8 cellular contexts compared by ENCODE assay signal in genomic region chr12:26748741-26749431, GRCh38.
DNase-seq lines count a peak whose midpoint lies in the region; ATAC-seq and TF ChIP-seq lines count a peak whose summit lies in the region.

No MANE protein-coding gene starts in this region.

- POLR2A ChIA-PET in activated CD8-positive, alpha-beta T cell treated with anti-CD3 and anti-CD28 coated beads, Interleukin-2, amount 10 ng/mL, durations not matched to agents 7 days and 5 days (lab: Charles Lee): interaction anchor here (1.5 kb wide), 1 partner anchor 84 kb away, joined by 5 read pairs; the partner anchor contains the start of gene ITPR2

- no peak overlapping the region for H3K4me3 ChIP-seq in Peyer's patch

- ATAC-seq in GM18870 (IDR thresholded peaks at IDR 0.05; ENCODE audit: unreplicated experiment): peak; percentile 48
- peak; percentile 48 for ATAC-seq in HG02938 (IDR thresholded peaks at IDR 0.05; ENCODE audit: unreplicated experiment)
- ATAC-seq in activated CD8-positive, alpha-beta T cell treated with anti-CD3 and anti-CD28 coated beads, Interleukin-2, amount 10 ng/mL, durations not matched to agents 7 days and 5 days: peak; percentile 50
- no peak for ATAC-seq in Right ventricle myocardium superior (ENCODE audit: poor library complexity)

- DNase-seq in activated CD8-positive, alpha-beta T cell treated with anti-CD3 and anti-CD28 coated beads, Interleukin-2, amount 10 ng/mL, durations not matched to agents 7 days and 5 days: no peak
- DNase-seq in non-pigmented ciliary epithelial cell (ENCODE audit: low read depth) (peak; percentile 44), Right ventricle myocardium superior (no peak), Peyer's patch (no peak), medulla oblongata (ENCODE audit: extremely low spot score) (no peak), NCI-H1417 (lab: John Stamatoyannopoulos, UW) (no peak)

- peaks cover 16% of the 10 kb centered on the region for H3K36me3 Mint-ChIP-seq in activated CD8-positive, alpha-beta T cell treated with anti-CD3 and anti-CD28 coated beads, Interleukin-2, amount 10 ng/mL, durations not matched to agents 7 days and 5 days (ENCODE audit: low read depth)

- intact Hi-C loops in Right ventricle myocardium superior (cut with DNase I): no loop called here

- no peak for TF ChIP-seq POLR2A in Peyer's patch (IDR thresholded peaks at IDR 0.05)

- H3K4me1 ChIP-seq in Peyer's patch: peaks cover 0 to 17% (median 6%) of the 10 kb centered on the region in 4 donors

- no peaks in the 10 kb centered on the region for H3K27me3 Mint-ChIP-seq in activated CD8-positive, alpha-beta T cell treated with anti-CD3 and anti-CD28 coated beads, Interleukin-2, amount 10 ng/mL, durations not matched to agents 7 days and 5 days (ENCODE audit: low read depth)

- CTCF ChIA-PET in activated CD8-positive, alpha-beta T cell treated with anti-CD3 and anti-CD28 coated beads, Interleukin-2, amount 10 ng/mL, durations not matched to agents 7 days and 5 days (lab: Charles Lee): interaction anchor here (0.9 to 2.2 kb wide), 7 partner anchors 9 to 266 kb away, joined by 3 to 5 read pairs (median 3); partner anchors contain the start of gene ITPR2

- peak overlapping the region; percentile 40 for H3K4me3 Mint-ChIP-seq in activated CD8-positive, alpha-beta T cell treated with anti-CD3 and anti-CD28 coated beads, Interleukin-2, amount 10 ng/mL, durations not matched to agents 7 days and 5 days

- no peak for TF ChIP-seq CTCF in Peyer's patch (IDR thresholded peaks at IDR 0.05)

- H3K27ac Mint-ChIP-seq in activated CD8-positive, alpha-beta T cell treated with anti-CD3 and anti-CD28 coated beads, Interleukin-2, amount 10 ng/mL, durations not matched to agents 7 days and 5 days: peak overlapping the region; percentile 82

- H3K9me3 Mint-ChIP-seq in activated CD8-positive, alpha-beta T cell treated with anti-CD3 and anti-CD28 coated beads, Interleukin-2, amount 10 ng/mL, durations not matched to agents 7 days and 5 days (ENCODE audit: insufficient read depth): peaks cover 10% of the 10 kb centered on the region

- H3K36me3 ChIP-seq in Peyer's patch: no peaks in the 10 kb centered on the region

- H3K27ac ChIP-seq in Peyer's patch: no peak overlapping the region

- no peaks in the 10 kb centered on the region for H3K9me3 ChIP-seq in Peyer's patch

- no peaks in the 10 kb centered on the region for H3K27me3 ChIP-seq in Peyer's patch

- peaks cover 51% of the 10 kb centered on the region for H3K4me1 Mint-ChIP-seq in activated CD8-positive, alpha-beta T cell treated with anti-CD3 and anti-CD28 coated beads, Interleukin-2, amount 10 ng/mL, durations not matched to agents 7 days and 5 days (ENCODE audit: low read depth)
